Comparison of ENCODE assay signal across 24 cellular contexts in the genomic region with DNA sequence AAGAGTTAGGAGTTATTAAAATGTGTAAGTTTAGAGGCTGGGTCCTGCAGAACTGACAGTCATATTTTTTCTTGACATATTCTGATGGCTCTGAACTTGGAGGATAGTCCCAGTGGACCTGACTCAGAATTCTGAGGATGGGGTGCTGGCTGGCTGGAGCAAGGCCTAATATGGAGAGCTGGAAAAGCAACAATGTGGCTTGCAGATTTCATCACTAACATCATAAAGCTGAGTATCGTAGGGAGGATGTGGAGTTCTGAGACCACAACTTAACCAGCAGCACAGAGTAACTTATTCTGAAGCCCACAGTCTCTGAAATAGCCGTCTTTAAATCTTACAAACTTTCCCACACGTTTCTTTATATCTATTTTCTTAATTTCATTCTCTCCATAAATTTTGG. TPM values are rescaled to one million over a fixed set of nuclear protein-coding genes. Genes with fewer than 3 reads are reported as not detected.
"Had no signal": no experiment of that assay in that cellular context is flagged by ENCODE, and none has a peak within 500 bp of the region (broad histone marks: within the 10 kb centered on the region; RNA-seq: fewer than 3 reads in every experiment).

No MANE protein-coding gene starts in this region.

- DNase-seq: activated B cell treated with CpG ODN at 0.5 μM for 24 hours; activated CD4-positive, alpha-beta T cell treated with anti-CD3 and anti-CD28 coated beads for 36 hours; activated CD4-positive, alpha-beta T cell treated with anti-CD3 and anti-CD28 coated beads, Interleukin-2, amount 50 U/mL, for 4 hours; activated CD8-positive, alpha-beta memory T cell treated with anti-CD3 and anti-CD28 coated beads, Interleukin-2, amount 50 U/mL, for 48 hours; activated naive CD4-positive, alpha-beta T cell treated with Interleukin-2 at 50 U/mL for 16 hours; activated naive CD8-positive, alpha-beta T cell treated with anti-CD3 and anti-CD28 coated beads for 36 hours; activated T-cell treated with anti-CD3 and anti-CD28 coated beads, Interleukin-2, amount 50 U/mL, for 48 hours; amniotic stem cell; cortex of kidney; endodermal cell; foreskin melanocyte; hippocampal formation; kidney glomerular epithelial cell; left lung; midbrain; natural killer cell; ovary; stimulated activated CD4-positive, alpha-beta T cell treated with anti-CD3 and anti-CD28 coated beads, Interleukin-4, amount 100 ng/mL, for 24 hours; stimulated activated naive CD4-positive, alpha-beta T cell treated with Interleukin-2 at 50 U/mL for 16 hours; substantia nigra; T1000; thyroid gland; upper lobe of right lung had no signal

- H3K27me3 ChIP-seq: ovary, thyroid gland had no signal

- H3K4me1 ChIP-seq: left lung, prostate gland, thyroid gland, upper lobe of right lung had no signal

- H3K9me3 ChIP-seq: left lung, ovary, prostate gland, thyroid gland, upper lobe of right lung had no signal

- H3K27ac ChIP-seq: left lung, ovary, prostate gland, thyroid gland, upper lobe of right lung had no signal

- H3K36me3 ChIP-seq: left lung, ovary, prostate gland, thyroid gland, upper lobe of right lung had no signal

- H3K4me3 ChIP-seq: left lung, ovary, prostate gland, thyroid gland, upper lobe of right lung had no signal

RNA-seq across cellular contexts. Expression of gene KRTAP1-4, which starts 5.3 kb away (rescaled TPM):
- polyA plus RNA-seq: ovary had no signal

RNA-seq across cellular contexts. Expression of gene KRTAP1-3, which starts 10.0 kb away (rescaled TPM):
- polyA plus RNA-seq: ovary had no signal

RNA-seq across cellular contexts. Expression of gene KRTAP3-1, which starts 15.8 kb away (rescaled TPM):
- polyA plus RNA-seq: ovary had no signal

RNA-seq across cellular contexts. Expression of gene KRTAP1-1, which starts 16.5 kb away (rescaled TPM):
- polyA plus RNA-seq: ovary had no signal
